Comparison of ENCODE assay signal across 27 cellular contexts in the genomic region with DNA sequence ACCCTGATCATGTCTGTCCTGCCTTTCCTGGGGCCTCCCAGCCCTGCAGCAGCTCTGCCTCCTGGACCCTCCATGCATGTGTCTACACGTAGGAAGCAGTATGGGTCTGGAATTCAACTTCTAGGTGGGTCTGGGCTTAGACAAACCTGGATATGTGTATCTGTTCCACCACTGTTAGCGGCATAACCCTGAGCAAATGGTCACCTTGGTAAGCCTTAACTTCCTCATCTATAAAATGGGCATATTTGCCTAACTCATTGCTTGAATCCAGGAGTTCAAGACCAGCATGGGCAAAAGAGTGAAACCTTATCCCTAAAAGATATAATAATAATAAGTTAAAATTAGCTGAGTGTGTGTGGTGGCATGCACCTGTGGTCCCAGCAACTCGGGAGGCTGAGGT. TPM values are rescaled to one million over a fixed set of nuclear protein-coding genes. Genes with fewer than 3 reads are reported as not detected.
"Had no signal": no experiment of that assay in that cellular context is flagged by ENCODE, and none has a peak within 500 bp of the region (broad histone marks: within the 10 kb centered on the region; RNA-seq: fewer than 3 reads in every experiment).

No MANE protein-coding gene starts in this region.

- DNase-seq: colonic mucosa; dermis blood vessel endothelial cell; effector memory CD4-positive, alpha-beta T cell; hypothalamus; immature natural killer cell; islet precursor cell; kidney glomerular epithelial cell; left colon; left ventricle myocardium superior; mesenchymal stem cell; midbrain; naive thymus-derived CD4-positive, alpha-beta T cell; pancreas; retina; small intestine; stimulated activated CD4-positive, alpha-beta T cell treated with anti-CD3 and anti-CD28 coated beads, Interleukin-15, amount 100 ng/mL, for 24 hours; stimulated activated CD4-positive, alpha-beta T cell treated with anti-CD3 and anti-CD28 coated beads, Interleukin-2, amount 100 ng/mL, for 48 hours; stimulated activated naive B cell treated with anti-CD40 and anti-IgM and Interleukin-4, amounts not matched to agents 10 μg/mL and 1 μg/mL and 100 μg/mL, for 72 hours; stimulated activated naive CD8-positive, alpha-beta T cell treated with anti-CD3 and anti-CD28 coated beads, Interleukin-15, amount 100 ng/mL, for 72 hours; transverse colon; upper lobe of right lung; uterus had no signal

- H3K4me1 ChIP-seq: colonic mucosa, pancreas, uterus had no signal

- H3K9me3 ChIP-seq: colonic mucosa, pancreas, suprapubic skin, transverse colon, upper lobe of right lung, uterus had no signal

- H3K27ac Mint-ChIP-seq: immature natural killer cell; naive thymus-derived CD4-positive, alpha-beta T cell; nephron progenitor cell; stimulated activated naive B cell treated with anti-CD40 and anti-IgM and Interleukin-4, amounts not matched to agents 10 μg/mL and 1 μg/mL and 100 μg/mL, for 72 hours; stimulated activated naive CD8-positive, alpha-beta T cell treated with anti-CD3 and anti-CD28 coated beads, Interleukin-15, amount 100 ng/mL, for 72 hours had no signal

- H3K36me3 ChIP-seq: colonic mucosa, pancreas, suprapubic skin, transverse colon, upper lobe of right lung, uterus had no signal

- ATAC-seq: left colon; naive thymus-derived CD4-positive, alpha-beta T cell; stimulated activated naive CD8-positive, alpha-beta T cell treated with anti-CD3 and anti-CD28 coated beads, Interleukin-15, amount 100 ng/mL, for 72 hours had no signal

- H3K4me3 ChIP-seq: colonic mucosa, pancreas, suprapubic skin, transverse colon, upper lobe of right lung, uterus had no signal

- H3K4me3 Mint-ChIP-seq: immature natural killer cell; naive thymus-derived CD4-positive, alpha-beta T cell; nephron progenitor cell; stimulated activated naive B cell treated with anti-CD40 and anti-IgM and Interleukin-4, amounts not matched to agents 10 μg/mL and 1 μg/mL and 100 μg/mL, for 72 hours; stimulated activated naive CD8-positive, alpha-beta T cell treated with anti-CD3 and anti-CD28 coated beads, Interleukin-15, amount 100 ng/mL, for 72 hours had no signal

- H3K27ac ChIP-seq: colonic mucosa, pancreas, suprapubic skin, transverse colon, upper lobe of right lung had no signal

- H3K27me3 ChIP-seq: colonic mucosa, pancreas, suprapubic skin, transverse colon, upper lobe of right lung, uterus had no signal

- H3K4me1 Mint-ChIP-seq: stimulated activated naive CD8-positive, alpha-beta T cell treated with anti-CD3 and anti-CD28 coated beads, Interleukin-15, amount 100 ng/mL, for 72 hours had no signal

- FAIRE-seq: endometrium, frontal cortex, pancreas, small intestine had no signal

RNA-seq across cellular contexts. Expression of a gene that starts 44.2 kb away (rescaled TPM):
- total RNA-seq: chondrocyte had no signal
